ENCODE assay signal across 8 cellular contexts in the genomic region with DNA sequence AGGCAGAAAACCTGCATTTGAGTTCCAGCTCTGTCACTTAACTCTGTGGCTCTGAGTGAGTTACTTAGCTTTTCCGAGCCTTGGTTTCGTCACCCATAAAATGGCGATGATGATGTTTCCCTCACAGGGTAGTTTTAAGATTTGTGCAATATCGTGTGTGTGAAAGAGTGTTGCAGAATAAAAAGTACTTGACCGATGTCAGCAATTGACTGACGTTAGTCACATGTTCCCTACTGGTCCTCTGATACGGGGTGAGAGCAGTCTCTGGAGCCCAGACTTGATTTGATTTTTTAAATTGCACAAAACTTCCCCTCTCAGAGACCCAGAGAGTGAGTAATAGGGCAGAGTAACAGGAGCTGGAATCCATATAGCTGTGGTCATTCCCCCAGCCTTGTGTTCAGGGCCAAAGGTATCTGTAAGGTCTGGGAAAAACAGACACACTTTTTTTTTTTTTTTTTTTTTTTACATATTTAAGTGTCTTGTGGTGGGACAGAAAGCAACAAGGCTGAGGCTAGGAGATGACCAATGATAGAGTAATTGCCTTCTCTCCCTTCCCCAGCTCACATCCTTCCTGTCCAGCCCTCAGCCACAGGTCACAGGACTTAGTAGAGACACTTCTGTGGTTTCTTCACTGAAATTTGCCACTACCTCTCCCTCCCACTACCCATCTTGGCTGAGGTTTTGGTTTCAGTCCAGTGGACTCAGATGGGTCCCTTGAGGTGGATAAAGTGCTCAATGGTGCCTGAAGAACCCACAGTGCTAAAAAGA. TPM values are rescaled to one million over a fixed set of nuclear protein-coding genes. Genes with fewer than 3 reads are reported as not detected.
DNase-seq lines count a peak whose midpoint lies in the region; ATAC-seq and TF ChIP-seq lines count a peak whose summit lies in the region.

No MANE protein-coding gene starts in this region.

- peak; percentile 82 for DNase-seq in CD14-positive monocyte (ENCODE audit: low spot score)
- DNase-seq in activated CD8-positive, alpha-beta T cell treated with anti-CD3 and anti-CD28 coated beads, Interleukin-2, amount 10 ng/mL, durations not matched to agents 7 days and 5 days, result no peak
- no peak for DNase-seq in left colon
- DNase-seq in tibial artery, result peak in 1 of 2 donors; percentile 39
- no peak for DNase-seq in NCI-H748 treated with DMSO at 0.1 percent for 48 hours (lab: John Stamatoyannopoulos, UW)

- CTCF ChIA-PET in activated CD8-positive, alpha-beta T cell treated with anti-CD3 and anti-CD28 coated beads, Interleukin-2, amount 10 ng/mL, durations not matched to agents 7 days and 5 days (lab: Charles Lee), result interaction anchor here (0.8 to 17.9 kb wide), 8 partner anchors 9 to 165 kb away, joined by 3 to 331 read pairs (median 8); a partner anchor contains a TSS

- peaks cover 0 to 1% (median 0%) of the 10 kb centered on the region in 3 donors for H3K27me3 Mint-ChIP-seq in CD14-positive monocyte (ENCODE audit: low read depth in 3 of 3)
- no peaks in the 10 kb centered on the region for H3K27me3 Mint-ChIP-seq in activated CD8-positive, alpha-beta T cell treated with anti-CD3 and anti-CD28 coated beads, Interleukin-2, amount 10 ng/mL, durations not matched to agents 7 days and 5 days (ENCODE audit: low read depth)

- POLR2A ChIA-PET in activated CD8-positive, alpha-beta T cell treated with anti-CD3 and anti-CD28 coated beads, Interleukin-2, amount 10 ng/mL, durations not matched to agents 7 days and 5 days (lab: Charles Lee), result interaction anchor here (1.3 to 3.1 kb wide), 4 partner anchors 9 to 51 kb away, joined by 4 to 16 read pairs (median 6); a partner anchor contains a TSS

- peak overlapping the region; percentile 65 to 73 for H3K27ac ChIP-seq in tibial artery

- no peaks in the 10 kb centered on the region for H3K9me3 ChIP-seq in tibial artery

- intact Hi-C loops in CD14-positive monocyte (cut with micrococcal nuclease), result no loop called here
- intact Hi-C loops in left colon (cut with DNase I, micrococcal nuclease), result no loop called here
- intact Hi-C loops in tibial artery (cut with DNase I; ENCODE audit: low total_unique reads), result no loop called here

- H3K36me3 ChIP-seq in tibial artery, result peaks cover 27 to 32% (median 28%) of the 10 kb centered on the region in 3 donors

- TF ChIP-seq CTCF in CD14-positive monocyte (IDR thresholded peaks at IDR 0.05) (no peak), tibial artery (IDR thresholded peaks at IDR 0.05) (no peak)

- peaks cover 63 to 68% of the 10 kb centered on the region in 2 donors for H3K36me3 Mint-ChIP-seq in CD14-positive monocyte
- peaks cover 28% of the 10 kb centered on the region for H3K36me3 Mint-ChIP-seq in activated CD8-positive, alpha-beta T cell treated with anti-CD3 and anti-CD28 coated beads, Interleukin-2, amount 10 ng/mL, durations not matched to agents 7 days and 5 days (ENCODE audit: low read depth)

- peak overlapping the region; percentile 27 to 36 for H3K4me3 ChIP-seq in tibial artery

- ATAC-seq in GM19395 (IDR thresholded peaks at IDR 0.05; ENCODE audit: unreplicated experiment) (peak; percentile 93), HG03442 (IDR thresholded peaks at IDR 0.05; ENCODE audit: unreplicated experiment) (peak; percentile 83), left colon (peak; percentile 29), GM21526 (IDR thresholded peaks at IDR 0.05; ENCODE audit: low FRiP score, unreplicated experiment) (no peak)
- peak; percentile 33 for ATAC-seq in activated CD8-positive, alpha-beta T cell treated with anti-CD3 and anti-CD28 coated beads, Interleukin-2, amount 10 ng/mL, durations not matched to agents 7 days and 5 days

- no peaks in the 10 kb centered on the region for H3K27me3 ChIP-seq in tibial artery

- peaks cover 57% of the 10 kb centered on the region for H3K4me1 Mint-ChIP-seq in CD14-positive monocyte
- peaks cover 52% of the 10 kb centered on the region for H3K4me1 Mint-ChIP-seq in activated CD8-positive, alpha-beta T cell treated with anti-CD3 and anti-CD28 coated beads, Interleukin-2, amount 10 ng/mL, durations not matched to agents 7 days and 5 days (ENCODE audit: low read depth)

- H3K4me3 Mint-ChIP-seq in CD14-positive monocyte, result peak overlapping the region; percentile 99 to 100
- peak overlapping the region; percentile 55 for H3K4me3 Mint-ChIP-seq in activated CD8-positive, alpha-beta T cell treated with anti-CD3 and anti-CD28 coated beads, Interleukin-2, amount 10 ng/mL, durations not matched to agents 7 days and 5 days

- no peaks in the 10 kb centered on the region for H3K9me3 Mint-ChIP-seq in CD14-positive monocyte
- no peaks in the 10 kb centered on the region for H3K9me3 Mint-ChIP-seq in activated CD8-positive, alpha-beta T cell treated with anti-CD3 and anti-CD28 coated beads, Interleukin-2, amount 10 ng/mL, durations not matched to agents 7 days and 5 days (ENCODE audit: insufficient read depth)

- peak overlapping the region; percentile 98 to 100 (median 100) for H3K27ac Mint-ChIP-seq in CD14-positive monocyte
- H3K27ac Mint-ChIP-seq in activated CD8-positive, alpha-beta T cell treated with anti-CD3 and anti-CD28 coated beads, Interleukin-2, amount 10 ng/mL, durations not matched to agents 7 days and 5 days, result peak overlapping the region; percentile 77

- no peaks in the 10 kb centered on the region for H3K4me1 ChIP-seq in tibial artery

RNA-seq across cellular contexts. Expression of a gene that starts 2.0 kb away (rescaled TPM):
- 1,000 to 10,000 TPM; 2,686 to 4,191 TPM for polyA plus RNA-seq in CD14-positive monocyte
- total RNA-seq in activated CD8-positive, alpha-beta T cell treated with anti-CD3 and anti-CD28 coated beads, Interleukin-2, amount 10 ng/mL, durations not matched to agents 7 days and 5 days, result 10 to 100 TPM; 12.0 to 14.0 TPM
- total RNA-seq in left colon, result 10 to 100 TPM in 1 of 2 donors, 1 to 10 TPM in 1; 5.6 to 23.3 TPM

RNA-seq across cellular contexts. Expression of a gene that starts 6.3 kb away (rescaled TPM):
- polyA plus RNA-seq in CD14-positive monocyte, result not detected
- not detected for total RNA-seq in activated CD8-positive, alpha-beta T cell treated with anti-CD3 and anti-CD28 coated beads, Interleukin-2, amount 10 ng/mL, durations not matched to agents 7 days and 5 days
- not detected for total RNA-seq in left colon

RNA-seq across cellular contexts. Expression of a gene that starts 8.7 kb away (rescaled TPM):
- 1 to 10 TPM; 3.8 to 5.2 TPM for polyA plus RNA-seq in CD14-positive monocyte
- total RNA-seq in activated CD8-positive, alpha-beta T cell treated with anti-CD3 and anti-CD28 coated beads, Interleukin-2, amount 10 ng/mL, durations not matched to agents 7 days and 5 days, result 10 to 100 TPM; 19.1 to 22.0 TPM
- total RNA-seq in left colon, result 10 to 100 TPM; 19.6 to 24.6 TPM

RNA-seq across cellular contexts. Expression of a gene that starts 15.0 kb away (rescaled TPM):
- polyA plus RNA-seq in CD14-positive monocyte, result 100 to 1,000 TPM; 101 to 119 TPM
- total RNA-seq in activated CD8-positive, alpha-beta T cell treated with anti-CD3 and anti-CD28 coated beads, Interleukin-2, amount 10 ng/mL, durations not matched to agents 7 days and 5 days, result 10 to 100 TPM; 73.6 to 76.8 TPM
- 100 to 1,000 TPM; 154 to 188 TPM for total RNA-seq in left colon

RNA-seq across cellular contexts. Expression of a gene that starts 18.3 kb away (rescaled TPM):
- under 1 TPM in 1 of 2 donors, not detected in 1; 0.01 TPM for polyA plus RNA-seq in CD14-positive monocyte
- 1 to 10 TPM in 1 of 2 experiments, under 1 TPM in 1; 0.82 to 2.1 TPM for total RNA-seq in activated CD8-positive, alpha-beta T cell treated with anti-CD3 and anti-CD28 coated beads, Interleukin-2, amount 10 ng/mL, durations not matched to agents 7 days and 5 days
- total RNA-seq in left colon, result 1 to 10 TPM; 1.0 to 3.3 TPM
